In genomic region chr20:37406010-37406998, GRCh38 we compare ENCODE assay signal across 8 cellular contexts.
A peak's percentile ranks its signal among the peaks of the same experiment; 100 is the strongest.
DNase-seq lines count a peak whose midpoint lies in the region; ATAC-seq, FAIRE-seq and TF ChIP-seq lines count a peak whose summit lies in the region.

No MANE protein-coding gene starts in this region.

- H3K27ac ChIP-seq in endothelial cell of umbilical vein (ENCODE audit: insufficient read depth, low read depth, low read length) (no peak overlapping the region), thymus (ENCODE audit: low read depth) (no peak overlapping the region)
- H3K27ac ChIP-seq in naive thymus-derived CD4-positive, alpha-beta T cell (ENCODE audit: low read depth, low read length) = no peak overlapping the region

- H3K79me2 ChIP-seq in endothelial cell of umbilical vein (ENCODE audit: control insufficient read depth, insufficient read depth, low read length) = no peaks in the 10 kb centered on the region

- H3K4me3 Mint-ChIP-seq in naive thymus-derived CD4-positive, alpha-beta T cell = peak overlapping the region; percentile 41 to 82 (median 75)

- H3K27me3 ChIP-seq in endothelial cell of umbilical vein (ENCODE audit: control insufficient read depth in 2 of 2, insufficient read depth in 2 of 2, low read length in 2 of 2) (peaks cover 0 to 8% of the 10 kb centered on the region in 2 experiments), thymus (ENCODE audit: control insufficient read depth, insufficient read depth) (no peaks in the 10 kb centered on the region)
- H3K27me3 ChIP-seq in naive thymus-derived CD4-positive, alpha-beta T cell (ENCODE audit: control insufficient read depth in 2 of 2, insufficient read depth in 2 of 2, low read length in 2 of 2) = no peaks in the 10 kb centered on the region

- H3K9me3 ChIP-seq in endothelial cell of umbilical vein (replicated peaks; ENCODE audit: control insufficient read depth, insufficient read depth, low read length) (no peaks in the 10 kb centered on the region), thymus (ENCODE audit: control insufficient read depth) (no peaks in the 10 kb centered on the region)
- no peaks in the 10 kb centered on the region for H3K9me3 ChIP-seq in naive thymus-derived CD4-positive, alpha-beta T cell (ENCODE audit: control insufficient read depth in 2 of 3, low read length in 3 of 3)

- no TSS peak for BruUV-seq in endothelial cell of umbilical vein (replicated peaks; lab: Mats Ljungman, UMichigan)

- H3K27me3 Mint-ChIP-seq in naive thymus-derived CD4-positive, alpha-beta T cell = peaks cover 28 to 46% (median 37%) of the 10 kb centered on the region in 5 donors

- TF ChIP-seq CTCF in AG04449 (IDR thresholded peaks at IDR 0.05; ENCODE audit: insufficient read depth, low read length, missing control alignments) (no peak), GM10266 (IDR thresholded peaks at IDR 0.05; ENCODE audit: control insufficient read depth, insufficient read depth, low read depth, missing control alignments) (no peak), NB4 (IDR thresholded peaks at IDR 0.05; ENCODE audit: low read depth, low read length) (no peak), endothelial cell of umbilical vein (IDR thresholded peaks at IDR 0.05; ENCODE audit: extremely low read depth in 1 of 2, insufficient read depth in 1 of 2, low read depth in 1 of 2, low read length in 2 of 2) (no peak)

- H3K4me1 ChIP-seq in endothelial cell of umbilical vein (ENCODE audit: control insufficient read depth, extremely low read depth, insufficient read depth, low read length) (peaks cover 10% of the 10 kb centered on the region), thymus (ENCODE audit: control insufficient read depth, insufficient read depth, low read length) (peaks cover 11% of the 10 kb centered on the region)
- peaks cover 0 to 7% of the 10 kb centered on the region in 2 donors for H3K4me1 ChIP-seq in naive thymus-derived CD4-positive, alpha-beta T cell (ENCODE audit: control insufficient read depth in 2 of 2, insufficient read depth in 2 of 2, low read length in 2 of 2)

- peak; percentile 52 for FAIRE-seq in endothelial cell of umbilical vein (lab: Jason Lieb, UNC)

- DNase-seq in AG04449 (ENCODE audit: low read depth, low spot score) (no peak), GM10266 (ENCODE audit: extremely low spot score) (peak; percentile 86), NB4 (ENCODE audit: low read depth) (peak; percentile 72), endothelial cell of umbilical vein (ENCODE audit: low read depth, low spot score) (peak; percentile 57)
- peak; percentile 56 for DNase-seq in activated CD4-positive, alpha-beta T cell treated with anti-CD3 and anti-CD28 coated beads for 48 hours
- DNase-seq in naive thymus-derived CD4-positive, alpha-beta T cell = peak in 2 of 9 donors; percentile 23 to 64

- H3K4me2 ChIP-seq in endothelial cell of umbilical vein (ENCODE audit: insufficient read depth, low read length) = peak overlapping the region; percentile 79

- no peaks in the 10 kb centered on the region for H3K36me3 Mint-ChIP-seq in naive thymus-derived CD4-positive, alpha-beta T cell

- TF ChIP-seq POLR2A in NB4 (IDR thresholded peaks at IDR 0.05; ENCODE audit: extremely low read depth, insufficient read length) (peak; percentile 64), endothelial cell of umbilical vein (IDR thresholded peaks at IDR 0.05; ENCODE audit: low read depth, low read length) (peak; percentile 71)

- no peak overlapping the region for H3K27ac Mint-ChIP-seq in naive thymus-derived CD4-positive, alpha-beta T cell

- dilution Hi-C loops in endothelial cell of umbilical vein (cut with MboI; ENCODE audit: extremely low pct_ligation_motif_present, low sequenced_read_pairs) = no loop called here

- peaks cover 0 to 15% of the 10 kb centered on the region in 2 experiments for H3K36me3 ChIP-seq in endothelial cell of umbilical vein (ENCODE audit: control insufficient read depth in 2 of 2, extremely low read depth in 1 of 2, insufficient read depth in 2 of 2, low read length in 2 of 2)
- H3K36me3 ChIP-seq in naive thymus-derived CD4-positive, alpha-beta T cell (ENCODE audit: control insufficient read depth in 2 of 3, insufficient read depth in 3 of 3, low read length in 3 of 3) = no peaks in the 10 kb centered on the region
- H3K36me3 ChIP-seq in thymus (ENCODE audit: control insufficient read depth, insufficient read depth) = peaks cover 12% of the 10 kb centered on the region

- CTCF ChIA-PET in AG04449 (lab: Yijun Ruan, JAX) (interaction anchor here (1.3 kb wide), 1 partner anchor 130 kb away, joined by 3 read pairs; no protein-coding TSS in a partner anchor), endothelial cell of umbilical vein (lab: Charles Lee) (no interaction called here)
- CTCF ChIA-PET in naive thymus-derived CD4-positive, alpha-beta T cell (lab: Charles Lee) = no interaction called here

- H3K9ac ChIP-seq in endothelial cell of umbilical vein (replicated peaks; ENCODE audit: extremely low read depth, insufficient read depth, low read length) = peak overlapping the region; percentile 45

- intact Hi-C loops in endothelial cell of umbilical vein (cut with micrococcal nuclease) = loop anchor here (5.0 kb wide), 1 partner anchor 126 kb away; no protein-coding TSS in a partner anchor
- intact Hi-C loops in naive thymus-derived CD4-positive, alpha-beta T cell (cut with micrococcal nuclease) = no loop called here

- whole genome bisulfite sequencing in thymus = 19% methylated on average over 49 of the region's 49 CpGs

- no peaks in the 10 kb centered on the region for H4K20me1 ChIP-seq in endothelial cell of umbilical vein (replicated peaks; ENCODE audit: control insufficient read depth, extremely low read depth, insufficient read depth, low read length)

- H3K4me3 ChIP-seq in AG04449 (ENCODE audit: low read depth, low read length) = peak overlapping the region; percentile 57
- peak overlapping the region; percentile 44 for H3K4me3 ChIP-seq in NB4 (ENCODE audit: low read depth, low read length)
- H3K4me3 ChIP-seq in endothelial cell of umbilical vein (replicated peaks in 1 of 3; ENCODE audit: insufficient read depth in 1 of 3, low read depth in 1 of 3, low read length in 3 of 3) = peak overlapping the region in 2 of 3 experiments; percentile 5 to 29
- H3K4me3 ChIP-seq in naive thymus-derived CD4-positive, alpha-beta T cell (ENCODE audit: low read length) = peak overlapping the region; percentile 34
- peak overlapping the region; percentile 29 for H3K4me3 ChIP-seq in thymus (ENCODE audit: low read length)

- peak; percentile 56 for ATAC-seq in naive thymus-derived CD4-positive, alpha-beta T cell
- ATAC-seq in GM19463 (IDR thresholded peaks at IDR 0.05; ENCODE audit: unreplicated experiment) = no peak

- peak overlapping the region; percentile 93 for H2AFZ ChIP-seq in endothelial cell of umbilical vein (ENCODE audit: low read depth, low read length)

- no peaks in the 10 kb centered on the region for H3K9me3 Mint-ChIP-seq in naive thymus-derived CD4-positive, alpha-beta T cell

- no peaks in the 10 kb centered on the region for H3K9me1 ChIP-seq in endothelial cell of umbilical vein (replicated peaks; ENCODE audit: control insufficient read depth, extremely low read depth, insufficient read depth, low read length)

- POLR2A ChIA-PET in AG04449 (lab: Yijun Ruan, JAX) = no interaction called here
- POLR2A ChIA-PET in endothelial cell of umbilical vein (lab: Charles Lee) = no interaction called here
- POLR2A ChIA-PET in naive thymus-derived CD4-positive, alpha-beta T cell (lab: Charles Lee) = no interaction called here

- peaks cover 5 to 19% (median 17%) of the 10 kb centered on the region in 7 donors for H3K4me1 Mint-ChIP-seq in naive thymus-derived CD4-positive, alpha-beta T cell

TF ChIP-seq in endothelial cell of umbilical vein, 7 proteins besides CTCF, POLR2A, EP300 and RAD21:
- no peak for TF ChIP-seq JUN (IDR thresholded peaks at IDR 0.05; ENCODE audit: borderline replicate concordance, insufficient read depth, insufficient read length, low read depth)
- no peak for TF ChIP-seq GATA2 (IDR thresholded peaks at IDR 0.05; ENCODE audit: insufficient read depth, insufficient read length, low read depth, low read length)
- peak; percentile 59 for TF ChIP-seq MYC (IDR thresholded peaks at IDR 0.05; ENCODE audit: low read depth, low read length)
- no peak for TF ChIP-seq FOS (IDR thresholded peaks at IDR 0.05; ENCODE audit: borderline replicate concordance, insufficient read depth, low read length)
- peak; percentile 81 for TF ChIP-seq MAX (IDR thresholded peaks at IDR 0.05; ENCODE audit: insufficient read depth, insufficient read length)
- TF ChIP-seq POLR2AphosphoS5 (IDR thresholded peaks at IDR 0.05; ENCODE audit: insufficient read depth, low read depth, low read length) = peak; percentile 83
- TF ChIP-seq EZH2 (IDR thresholded peaks at IDR 0.05; ENCODE audit: borderline replicate concordance, low read depth, low read length, severe bottlenecking) = no peak
